Comparison of ENCODE assay signal across 37 cellular contexts in the genomic region with DNA sequence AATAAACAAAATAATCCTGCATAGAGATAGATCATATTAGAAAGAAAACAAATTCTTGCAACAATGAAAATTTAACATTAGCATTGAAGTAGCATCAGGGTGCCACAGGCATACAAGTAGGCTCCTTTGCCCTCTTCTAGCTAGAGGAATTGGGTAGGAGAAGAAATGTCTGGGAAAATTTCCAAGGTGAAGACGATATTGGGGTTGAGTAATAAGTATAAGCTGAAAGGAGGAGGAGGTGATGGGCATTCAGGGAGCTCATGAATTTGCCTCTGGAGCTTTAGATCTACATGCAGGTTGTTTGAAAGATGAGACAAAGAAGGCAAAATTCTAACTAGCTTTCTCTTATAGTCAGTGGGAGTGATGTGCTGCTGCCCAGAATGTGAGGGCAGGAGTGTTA.
"Had no signal": no experiment of that assay in that cellular context is flagged by ENCODE, and none has a peak within 500 bp of the region (broad histone marks: within the 10 kb centered on the region; RNA-seq: fewer than 3 reads in every experiment).

No MANE protein-coding gene starts in this region.

- H3K4me3 Mint-ChIP-seq: activated B cell treated with CpG ODN at 0.5 μM for 24 hours; activated CD4-positive, alpha-beta memory T cell treated with anti-CD3 and anti-CD28 coated beads for 36 hours; activated naive CD4-positive, alpha-beta T cell treated with anti-CD3 and anti-CD28 coated beads, Interleukin-2, amount 10 ng/mL, durations not matched to agents 7 days and 5 days; activated naive CD8-positive, alpha-beta T cell; activated naive CD8-positive, alpha-beta T cell treated with anti-CD3 and anti-CD28 coated beads, Interleukin-2, amount 50 U/mL, for 24 hours; activated T-cell treated with anti-CD3 and anti-CD28 coated beads, Interleukin-2, amount 50 U/mL, for 4 hours; central memory CD8-positive, alpha-beta T cell had no signal

- H3K36me3 ChIP-seq: brain microvascular endothelial cell, cardiac muscle cell, MG63, Peyer's patch, SJSA1 had no signal

- H3K36me3 Mint-ChIP-seq: activated CD4-positive, alpha-beta memory T cell treated with anti-CD3 and anti-CD28 coated beads for 36 hours; activated naive CD4-positive, alpha-beta T cell treated with anti-CD3 and anti-CD28 coated beads, Interleukin-2, amount 10 ng/mL, durations not matched to agents 7 days and 5 days; activated naive CD8-positive, alpha-beta T cell had no signal

- H3K27me3 Mint-ChIP-seq: activated B cell treated with CpG ODN at 0.5 μM for 24 hours; activated CD4-positive, alpha-beta memory T cell treated with anti-CD3 and anti-CD28 coated beads for 36 hours; activated naive CD4-positive, alpha-beta T cell treated with anti-CD3 and anti-CD28 coated beads, Interleukin-2, amount 10 ng/mL, durations not matched to agents 7 days and 5 days; activated naive CD8-positive, alpha-beta T cell; activated naive CD8-positive, alpha-beta T cell treated with anti-CD3 and anti-CD28 coated beads, Interleukin-2, amount 50 U/mL, for 24 hours; central memory CD8-positive, alpha-beta T cell had no signal

- H3K27me3 ChIP-seq: brain microvascular endothelial cell, cardiac muscle cell, MG63, Peyer's patch, SJSA1 had no signal

- H3K4me3 ChIP-seq: cardiac muscle cell, MG63, Peyer's patch, SJSA1 had no signal

- H3K27ac Mint-ChIP-seq: activated B cell treated with CpG ODN at 0.5 μM for 24 hours; activated CD4-positive, alpha-beta memory T cell treated with anti-CD3 and anti-CD28 coated beads for 36 hours; activated naive CD4-positive, alpha-beta T cell treated with anti-CD3 and anti-CD28 coated beads, Interleukin-2, amount 10 ng/mL, durations not matched to agents 7 days and 5 days; activated naive CD8-positive, alpha-beta T cell; activated naive CD8-positive, alpha-beta T cell treated with anti-CD3 and anti-CD28 coated beads, Interleukin-2, amount 50 U/mL, for 24 hours had no signal

- H3K9me3 ChIP-seq: MG63, Peyer's patch, SJSA1 had no signal

- H3K4me1 ChIP-seq: Peyer's patch had no signal

- H3K27ac ChIP-seq: brain microvascular endothelial cell, cardiac muscle cell, Peyer's patch, SJSA1, VCaP had no signal

- H3K4me1 Mint-ChIP-seq: activated B cell treated with CpG ODN at 0.5 μM for 24 hours; activated naive CD4-positive, alpha-beta T cell treated with anti-CD3 and anti-CD28 coated beads, Interleukin-2, amount 10 ng/mL, durations not matched to agents 7 days and 5 days; activated naive CD8-positive, alpha-beta T cell treated with anti-CD3 and anti-CD28 coated beads, Interleukin-2, amount 50 U/mL, for 24 hours; central memory CD8-positive, alpha-beta T cell had no signal

- DNase-seq: activated B cell treated with CpG ODN at 0.5 μM for 24 hours; activated CD4-positive, alpha-beta memory T cell treated with anti-CD3 and anti-CD28 coated beads for 36 hours; activated CD4-positive, alpha-beta T cell treated with anti-CD3 and anti-CD28 coated beads for 4 hours; activated CD4-positive, alpha-beta T cell treated with anti-CD3 and anti-CD28 coated beads, Interleukin-2, amount 50 U/mL, for 1 hour; activated CD4-positive, CD25-positive, alpha-beta regulatory T cell treated with anti-CD3 and anti-CD28 coated beads, Interleukin-2, amount 50 U/mL, for 72 hours; activated CD8-positive, alpha-beta memory T cell treated with anti-CD3 and anti-CD28 coated beads, Interleukin-2, amount 50 U/mL, for 4 hours; activated effector memory CD4-positive, alpha-beta T cell treated with Interleukin-2 at 50 U/mL for 16 hours; activated naive CD4-positive, alpha-beta T cell treated with anti-CD3 and anti-CD28 coated beads, Interleukin-2, amount 10 ng/mL, durations not matched to agents 7 days and 5 days; activated naive CD8-positive, alpha-beta T cell treated with anti-CD3 and anti-CD28 coated beads, Interleukin-2, amount 50 U/mL, for 24 hours; activated T-cell treated with anti-CD3 and anti-CD28 coated beads for 4 hours; activated T-cell treated with anti-CD3 and anti-CD28 coated beads, Interleukin-2, amount 50 U/mL, for 4 hours; amniotic stem cell; aorta; brain microvascular endothelial cell; MG63; NCI-H1048; NCI-H1105 treated with DMSO at 0.1 percent for 48 hours; NCI-H1436; NCI-H1694; NCI-H1930; NCI-H2081 treated with DMSO at 0.1 percent for 48 hours; NCI-H345; NCI-H524 treated with DMSO at 0.1 percent for 48 hours; NK-92 treated with Interleukin-12 subunit alpha and Interleukin-12 subunit beta, amount 100 ng/mL, for 24 hours; PC-3; Peyer's patch; RPMI8226; SHP77 treated with DMSO at 0.1 percent for 48 hours; SW 1271; T-helper 1 cell; T-helper 2 cell; T-helper 9 cell had no signal
